ENCODE assay signal across 25 cellular contexts in genomic region chr12:32178341-32179010, GRCh38.
DNase-seq lines count a peak whose midpoint lies in the region; ATAC-seq and TF ChIP-seq lines count a peak whose summit lies in the region.
"Had no signal": no experiment of that assay in that cellular context is flagged by ENCODE, and none has a peak within 500 bp of the region (broad histone marks: within the 10 kb centered on the region; RNA-seq: fewer than 3 reads in every experiment).

No MANE protein-coding gene starts in this region.

- H4K20me1 ChIP-seq in H9 (ENCODE audit: control insufficient read depth, insufficient read depth, insufficient read length) = no peaks in the 10 kb centered on the region

- no peak overlapping the region for H2BK15ac ChIP-seq in H9 (ENCODE audit: low read depth, low read length)

- H4K8ac ChIP-seq in H9 (replicated peaks; ENCODE audit: insufficient read length, low read depth, low read length) = no peak overlapping the region

- H3K79me1 ChIP-seq in H9 (ENCODE audit: insufficient read depth, low read depth, low read length, poor library complexity, severe bottlenecking) = peaks cover 4% of the 10 kb centered on the region

- H3K4me1 Mint-ChIP-seq in H9 (peaks cover 27 to 33% of the 10 kb centered on the region in 2 experiments), progenitor cell of endocrine pancreas (ENCODE audit: low read depth) (no peaks in the 10 kb centered on the region)
- H3K4me1 Mint-ChIP-seq: activated CD4-positive, alpha-beta T cell treated with anti-CD3 and anti-CD28 coated beads, Interleukin-2, amount 10 ng/mL, durations not matched to agents 24 days and 14 days; activated T-helper 17 cell treated with anti-CD3 and anti-CD28 coated beads, Interleukin-2, amount 50 U/mL, for 72 hours; CD8-positive, alpha-beta memory T cell had no signal

- H3K9ac ChIP-seq in H9 (ENCODE audit: extremely low read depth, insufficient read length, low read length) = no peak overlapping the region
- H3K9ac ChIP-seq: GM23248 had no signal

- no peaks in the 10 kb centered on the region for H3K23me2 ChIP-seq in H9 (ENCODE audit: insufficient read length, low read depth, low read length, poor library complexity, severe bottlenecking)

- H3K27me3 Mint-ChIP-seq in H9 (ENCODE audit: low read depth) = no peaks in the 10 kb centered on the region
- H3K27me3 Mint-ChIP-seq in progenitor cell of endocrine pancreas = no peaks in the 10 kb centered on the region
- H3K27me3 Mint-ChIP-seq: activated CD4-positive, alpha-beta T cell treated with anti-CD3 and anti-CD28 coated beads, Interleukin-2, amount 10 ng/mL, durations not matched to agents 24 days and 14 days; activated naive CD8-positive, alpha-beta T cell; activated T-helper 17 cell treated with anti-CD3 and anti-CD28 coated beads, Interleukin-2, amount 50 U/mL, for 72 hours; IgD-negative memory B cell had no signal

- DNase-seq in H9 = no peak
- peak; percentile 16 for DNase-seq in NCI-H82 treated with DMSO at 0.1 percent for 48 hours (lab: John Stamatoyannopoulos, UW; ENCODE audit: unreplicated experiment)
- DNase-seq in left kidney (ENCODE audit: low read depth, low spot score) = peak; percentile 10
- DNase-seq in progenitor cell of endocrine pancreas (ENCODE audit: low spot score, unreplicated experiment) = no peak
- DNase-seq: activated CD4-positive, alpha-beta T cell treated with anti-CD3 and anti-CD28 coated beads, Interleukin-2, amount 10 ng/mL, durations not matched to agents 24 days and 14 days; CD8-positive, alpha-beta memory T cell; DND-41; GM23248; head of caudate nucleus; left ventricle myocardium superior; MM.1S; NCI-H1417 treated with DMSO at 0.1 percent for 48 hours; NCI-H2171 treated with DMSO at 0.1 percent for 48 hours; PC-9; SHP77; spleen; stimulated activated CD4-positive, alpha-beta T cell treated with anti-CD3 and anti-CD28 coated beads, Interleukin-4, amount 100 ng/mL, for 24 hours; stimulated activated naive CD4-positive, alpha-beta T cell treated with Interleukin-2 at 50 U/mL for 16 hours had no signal

- no peak overlapping the region for H2BK20ac ChIP-seq in H9 (ENCODE audit: low read depth, low read length, poor library complexity, severe bottlenecking)

- H2BK120ac ChIP-seq in H9 (ENCODE audit: low read depth, low read length, poor library complexity, severe bottlenecking) = no peak overlapping the region

- H3T11ph ChIP-seq in H9 (ENCODE audit: low read length) = no peak overlapping the region

- no peak overlapping the region for H4K5ac ChIP-seq in H9 (ENCODE audit: insufficient read length, low read depth, low read length)

- H3K4me3 Mint-ChIP-seq in H9 (no peak overlapping the region; a peak in 1 of 5 replicates), progenitor cell of endocrine pancreas (ENCODE audit: low read depth) (no peak overlapping the region)
- H3K4me3 Mint-ChIP-seq: activated CD4-positive, alpha-beta T cell treated with anti-CD3 and anti-CD28 coated beads, Interleukin-2, amount 10 ng/mL, durations not matched to agents 24 days and 14 days; activated naive CD8-positive, alpha-beta T cell; activated T-helper 17 cell treated with anti-CD3 and anti-CD28 coated beads, Interleukin-2, amount 50 U/mL, for 72 hours; CD8-positive, alpha-beta memory T cell; IgD-negative memory B cell had no signal

- 0 out of 2 replicates have a peak, but pooled peaks cover 4% of the 10 kb centered on the region for H3K4me1 ChIP-seq in H9 (ENCODE audit: insufficient read depth, low read length)
- H3K4me1 ChIP-seq: spleen had no signal

- H3K36me3 Mint-ChIP-seq in H9 (ENCODE audit: insufficient read depth in 1 of 3, low read depth in 3 of 3) (peaks cover 0 to 44% (median 24%) of the 10 kb centered on the region in 3 experiments; a peak in 6 of 7 replicates), progenitor cell of endocrine pancreas (ENCODE audit: insufficient read depth) (peaks cover 17% of the 10 kb centered on the region)

- H4K91ac ChIP-seq in H9 (ENCODE audit: insufficient read length, low read depth, low read length) = no peak overlapping the region

- no peak overlapping the region for H3K18ac ChIP-seq in H9 (ENCODE audit: insufficient read length, low read depth, low read length)

- no peak overlapping the region for H2AFZ ChIP-seq in H9 (ENCODE audit: low read length)
- H2AFZ ChIP-seq: GM23248, PC-9 had no signal

- no peaks in the 10 kb centered on the region for H3K9me3 ChIP-seq in H9 (ENCODE audit: control insufficient read depth, low read depth, low read length)
- H3K9me3 ChIP-seq: spleen had no signal

- WGBS in H9 (ENCODE audit: extremely low coverage, insufficient read length, low lambda C conversion rate) = no CpG with 5 or more reads among the region's 6 CpGs

- H3K4me2 ChIP-seq in H9 (ENCODE audit: insufficient read depth, insufficient read length, low read length) = no peak overlapping the region
- H3K4me2 ChIP-seq: PC-9 had no signal

- H2AK5ac ChIP-seq in H9 (ENCODE audit: insufficient read length, low read length) = no peak overlapping the region

- no peaks in the 10 kb centered on the region for H3K27me3 ChIP-seq in H9 (ENCODE audit: insufficient read depth, low read length)
- H3K27me3 ChIP-seq: dorsolateral prefrontal cortex, spleen had no signal

- no peaks in the 10 kb centered on the region for H3K79me2 ChIP-seq in H9 (ENCODE audit: insufficient read depth, low read length)

- H2BK12ac ChIP-seq in H9 (ENCODE audit: insufficient read length, low read depth, low read length) = no peak overlapping the region

- no peak overlapping the region for H3K4ac ChIP-seq in H9 (ENCODE audit: low read depth, low read length)

- H3K27ac Mint-ChIP-seq in H9 = peak overlapping the region; percentile 36 to 92 (median 83); a peak in 6 of 7 replicates
- peak overlapping the region; percentile 57 for H3K27ac Mint-ChIP-seq in progenitor cell of endocrine pancreas
- H3K27ac Mint-ChIP-seq: activated CD4-positive, alpha-beta T cell treated with anti-CD3 and anti-CD28 coated beads, Interleukin-2, amount 10 ng/mL, durations not matched to agents 24 days and 14 days; activated naive CD8-positive, alpha-beta T cell; activated T-helper 17 cell treated with anti-CD3 and anti-CD28 coated beads, Interleukin-2, amount 50 U/mL, for 72 hours; CD8-positive, alpha-beta memory T cell; IgD-negative memory B cell had no signal

- H3K27ac ChIP-seq in H9 (ENCODE audit: insufficient read length, low read depth, low read length) = no peak overlapping the region
- H3K27ac ChIP-seq: GM23248, PC-9, spleen had no signal

- no peak overlapping the region for H3K14ac ChIP-seq in H9 (ENCODE audit: insufficient read depth, low read length)

- H3K9me3 Mint-ChIP-seq in H9 = no peaks in the 10 kb centered on the region
- H3K9me3 Mint-ChIP-seq in progenitor cell of endocrine pancreas (ENCODE audit: low read depth) = peaks cover 3% of the 10 kb centered on the region
- H3K9me3 Mint-ChIP-seq: activated T-helper 17 cell treated with anti-CD3 and anti-CD28 coated beads, Interleukin-2, amount 50 U/mL, for 72 hours; CD8-positive, alpha-beta memory T cell had no signal

- H2BK5ac ChIP-seq in H9 (ENCODE audit: insufficient read length, low read length) = no peak overlapping the region

- ATAC-seq in GM18511 (IDR thresholded peaks at IDR 0.05; ENCODE audit: unreplicated experiment) = no peak
- no peak for ATAC-seq in HG03196 (IDR thresholded peaks at IDR 0.05; ENCODE audit: unreplicated experiment)
- ATAC-seq in HG02642 (IDR thresholded peaks at IDR 0.05; ENCODE audit: poor library complexity, unreplicated experiment) = no peak
- ATAC-seq: activated T-helper 17 cell treated with anti-CD3 and anti-CD28 coated beads, Interleukin-2, amount 50 U/mL, for 72 hours; left ventricle myocardium superior had no signal

- no peak overlapping the region for H3K56ac ChIP-seq in H9 (ENCODE audit: insufficient read length, low read depth, low read length)

- no peak overlapping the region for H3K23ac ChIP-seq in H9 (ENCODE audit: insufficient read length, low read depth, low read length)

- TF ChIP-seq CTCF in H9 (conservative IDR thresholded peaks at IDR 0.05) (no peak), progenitor cell of endocrine pancreas (IDR thresholded peaks at IDR 0.05; ENCODE audit: unreplicated experiment) (no peak)

Comparison
In these comparisons a context has a peak if more than half of its experiments do, and no peak if none do; other contexts are left out.
1. DNase-seq: peak in NCI-H82 treated with DMSO at 0.1 percent for 48 hours (single experiment) and left kidney (single experiment); none in H9 (single experiment) and progenitor cell of endocrine pancreas (single experiment).